8 cellular contexts compared by ENCODE assay signal in the genomic region with DNA sequence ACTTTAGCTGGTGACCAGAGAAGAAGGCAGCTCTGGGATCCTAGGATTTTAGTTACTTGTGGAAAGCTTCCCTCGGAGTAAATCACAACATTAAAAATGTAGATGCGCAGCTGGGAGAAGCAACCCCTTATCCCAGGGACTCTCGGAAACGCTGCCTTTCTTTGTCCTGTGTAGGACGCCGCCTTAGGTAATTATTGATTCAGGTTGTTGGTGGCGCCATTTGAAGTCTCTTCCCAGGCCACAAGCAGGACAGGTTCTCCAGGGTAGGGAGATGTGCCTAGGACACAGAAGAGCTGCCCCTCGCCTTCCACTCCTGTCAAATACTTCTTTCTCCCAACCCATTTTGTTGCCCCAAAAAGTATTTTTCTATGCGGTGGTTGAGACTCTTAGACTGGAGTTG. TPM values are rescaled to one million over a fixed set of nuclear protein-coding genes. Genes with fewer than 3 reads are reported as not detected.
DNase-seq lines count a peak whose midpoint lies in the region; ATAC-seq and TF ChIP-seq lines count a peak whose summit lies in the region.

No MANE protein-coding gene starts in this region.

- intact Hi-C loops in transverse colon (cut with DNase I; ENCODE audit: low total_unique reads): no loop called here

- POLR2A ChIA-PET in activated naive CD8-positive, alpha-beta T cell treated with anti-CD3 and anti-CD28 coated beads, Interleukin-2, amount 10 ng/mL, durations not matched to agents 7 days and 5 days (lab: Charles Lee): interaction anchor here (1.1 to 2.0 kb wide), 2 partner anchors 10 to 21 kb away, joined by 3 to 9 read pairs; partner anchors contain the start of gene SLC37A1

- in situ Hi-C loops in transverse colon (cut with MboI; ENCODE audit: low pct_ligation_motif_present in 1 of 4, low pct_unique_long_range_greater_than_20kb in 1 of 4, low sequenced_read_pairs in 3 of 4) (no loop called here), KBM-7 (cut with MboI; ENCODE audit: low pct_unique_long_range_greater_than_20kb, low sequenced_read_pairs) (no loop called here)

- TF ChIP-seq CTCF in transverse colon (IDR thresholded peaks at IDR 0.05): no peak

- H3K9me3 ChIP-seq in mucosa of rectum (ENCODE audit: control insufficient read depth in 2 of 2, low read length in 2 of 2): no peaks in the 10 kb centered on the region
- H3K9me3 ChIP-seq in transverse colon: no peaks in the 10 kb centered on the region

- no peak for DNase-seq in activated T-cell treated with anti-CD3 and anti-CD28 coated beads, Interleukin-2, amount 50 U/mL, for 24 hours
- DNase-seq in activated T-cell treated with anti-CD3 and anti-CD28 coated beads, Interleukin-2, amount 50 U/mL, for 72 hours: no peak
- no peak for DNase-seq in activated naive CD8-positive, alpha-beta T cell treated with anti-CD3 and anti-CD28 coated beads, Interleukin-2, amount 10 ng/mL, durations not matched to agents 7 days and 5 days
- DNase-seq in transverse colon: no peak
- DNase-seq in H4 (ENCODE audit: low spot score): no peak
- DNase-seq in KBM-7: no peak

- WGBS in transverse colon (ENCODE audit: low coverage in 1 of 2), 2 donors: 56 to 64% methylated on average over 6 to 9 of the region's 9 CpGs

- peaks cover 79% of the 10 kb centered on the region for H3K36me3 Mint-ChIP-seq in activated T-cell treated with anti-CD3 and anti-CD28 coated beads, Interleukin-2, amount 50 U/mL, for 24 hours (ENCODE audit: low read depth)
- peaks cover 10% of the 10 kb centered on the region in 2 donors for H3K36me3 Mint-ChIP-seq in activated T-cell treated with anti-CD3 and anti-CD28 coated beads, Interleukin-2, amount 50 U/mL, for 72 hours (ENCODE audit: insufficient read depth in 2 of 2)
- peaks cover 25% of the 10 kb centered on the region for H3K36me3 Mint-ChIP-seq in activated naive CD8-positive, alpha-beta T cell treated with anti-CD3 and anti-CD28 coated beads, Interleukin-2, amount 10 ng/mL, durations not matched to agents 7 days and 5 days

- H3K9ac ChIP-seq in mucosa of rectum (ENCODE audit: low read depth in 1 of 2, low read length in 2 of 2): peak overlapping the region; percentile 56 to 58

- no peak for TF ChIP-seq EP300 in transverse colon (IDR thresholded peaks at IDR 0.05; ENCODE audit: low read depth)

- no peak for TF ChIP-seq POLR2A in transverse colon (IDR thresholded peaks at IDR 0.05)

- H3K9me3 Mint-ChIP-seq in activated T-cell treated with anti-CD3 and anti-CD28 coated beads, Interleukin-2, amount 50 U/mL, for 24 hours: no peaks in the 10 kb centered on the region
- no peaks in the 10 kb centered on the region for H3K9me3 Mint-ChIP-seq in activated T-cell treated with anti-CD3 and anti-CD28 coated beads, Interleukin-2, amount 50 U/mL, for 72 hours
- H3K9me3 Mint-ChIP-seq in activated naive CD8-positive, alpha-beta T cell treated with anti-CD3 and anti-CD28 coated beads, Interleukin-2, amount 10 ng/mL, durations not matched to agents 7 days and 5 days: no peaks in the 10 kb centered on the region

- peak overlapping the region; percentile 2 for H3K27ac Mint-ChIP-seq in activated T-cell treated with anti-CD3 and anti-CD28 coated beads, Interleukin-2, amount 50 U/mL, for 24 hours
- no peak overlapping the region for H3K27ac Mint-ChIP-seq in activated T-cell treated with anti-CD3 and anti-CD28 coated beads, Interleukin-2, amount 50 U/mL, for 72 hours
- H3K27ac Mint-ChIP-seq in activated naive CD8-positive, alpha-beta T cell treated with anti-CD3 and anti-CD28 coated beads, Interleukin-2, amount 10 ng/mL, durations not matched to agents 7 days and 5 days: peak overlapping the region; percentile 81

- no peaks in the 10 kb centered on the region for H3K27me3 ChIP-seq in mucosa of rectum (ENCODE audit: control insufficient read depth in 2 of 2, insufficient read depth in 2 of 2, low read length in 2 of 2)
- no peaks in the 10 kb centered on the region for H3K27me3 ChIP-seq in transverse colon

- H3K27me3 Mint-ChIP-seq in activated T-cell treated with anti-CD3 and anti-CD28 coated beads, Interleukin-2, amount 50 U/mL, for 24 hours: no peaks in the 10 kb centered on the region
- no peaks in the 10 kb centered on the region for H3K27me3 Mint-ChIP-seq in activated T-cell treated with anti-CD3 and anti-CD28 coated beads, Interleukin-2, amount 50 U/mL, for 72 hours (ENCODE audit: low read depth)
- H3K27me3 Mint-ChIP-seq in activated naive CD8-positive, alpha-beta T cell treated with anti-CD3 and anti-CD28 coated beads, Interleukin-2, amount 10 ng/mL, durations not matched to agents 7 days and 5 days: no peaks in the 10 kb centered on the region

- H3K4me3 ChIP-seq in mucosa of rectum (ENCODE audit: low read length in 2 of 2): peak overlapping the region; percentile 25 to 50
- peak overlapping the region in 1 of 4 donors; percentile 28 for H3K4me3 ChIP-seq in transverse colon

- peak overlapping the region; percentile 73 to 86 for H3K27ac ChIP-seq in mucosa of rectum (ENCODE audit: low read depth in 2 of 2, low read length in 2 of 2)
- peak overlapping the region; percentile 81 to 86 (median 84) for H3K27ac ChIP-seq in transverse colon

- H3K36me3 ChIP-seq in mucosa of rectum (ENCODE audit: control insufficient read depth in 2 of 2, insufficient read depth in 2 of 2, low read length in 2 of 2) (peaks cover 22 to 35% of the 10 kb centered on the region in 2 donors), transverse colon (peaks cover 0 to 7% (median 3%) of the 10 kb centered on the region in 4 donors)

- H3K4me1 ChIP-seq in mucosa of rectum (ENCODE audit: control insufficient read depth in 2 of 2, insufficient read depth in 2 of 2, low read length in 2 of 2) (peaks cover 49 to 53% of the 10 kb centered on the region in 2 donors), transverse colon (peaks cover 42 to 56% (median 55%) of the 10 kb centered on the region in 4 donors)

- H3K4me3 Mint-ChIP-seq in activated T-cell treated with anti-CD3 and anti-CD28 coated beads, Interleukin-2, amount 50 U/mL, for 24 hours: no peak overlapping the region
- H3K4me3 Mint-ChIP-seq in activated T-cell treated with anti-CD3 and anti-CD28 coated beads, Interleukin-2, amount 50 U/mL, for 72 hours: no peak overlapping the region
- peak overlapping the region; percentile 62 for H3K4me3 Mint-ChIP-seq in activated naive CD8-positive, alpha-beta T cell treated with anti-CD3 and anti-CD28 coated beads, Interleukin-2, amount 10 ng/mL, durations not matched to agents 7 days and 5 days

- H3K4me1 Mint-ChIP-seq in activated T-cell treated with anti-CD3 and anti-CD28 coated beads, Interleukin-2, amount 50 U/mL, for 24 hours (ENCODE audit: low read depth): peaks cover 55% of the 10 kb centered on the region
- H3K4me1 Mint-ChIP-seq in activated T-cell treated with anti-CD3 and anti-CD28 coated beads, Interleukin-2, amount 50 U/mL, for 72 hours (ENCODE audit: low read depth): peaks cover 50% of the 10 kb centered on the region
- H3K4me1 Mint-ChIP-seq in activated naive CD8-positive, alpha-beta T cell treated with anti-CD3 and anti-CD28 coated beads, Interleukin-2, amount 10 ng/mL, durations not matched to agents 7 days and 5 days: peaks cover 34% of the 10 kb centered on the region

- ATAC-seq in activated T-cell treated with anti-CD3 and anti-CD28 coated beads, Interleukin-2, amount 50 U/mL, for 72 hours (replicated peaks in 1 of 2): no peak
- ATAC-seq in activated naive CD8-positive, alpha-beta T cell treated with anti-CD3 and anti-CD28 coated beads, Interleukin-2, amount 10 ng/mL, durations not matched to agents 7 days and 5 days (ENCODE audit: low read depth): no peak
- ATAC-seq in HG02870 (IDR thresholded peaks at IDR 0.05; ENCODE audit: unreplicated experiment): no peak

RNA-seq across cellular contexts. Expression of gene SLC37A1, which starts 10.3 kb away (rescaled TPM):
- total RNA-seq in activated T-cell treated with anti-CD3 and anti-CD28 coated beads, Interleukin-2, amount 50 U/mL, for 72 hours: 10 to 100 TPM; 27.5 to 37.6 TPM
- 10 to 100 TPM; 24.7 to 25.4 TPM for total RNA-seq in activated naive CD8-positive, alpha-beta T cell treated with anti-CD3 and anti-CD28 coated beads, Interleukin-2, amount 10 ng/mL, durations not matched to agents 7 days and 5 days
- total RNA-seq in transverse colon: 100 to 1,000 TPM in 3 of 4 donors, 10 to 100 TPM in 1; 80.8 to 139 (median 117) TPM
- 6.7 and 9.2 TPM in 2 replicates for total RNA-seq in H4 (2014; rRNA removed; shearing (Covaris generic))

RNA-seq across cellular contexts. Expression of gene RSPH1, which starts 27.9 kb away (rescaled TPM):
- under 1 TPM; 0.19 to 0.36 TPM for total RNA-seq in activated T-cell treated with anti-CD3 and anti-CD28 coated beads, Interleukin-2, amount 50 U/mL, for 72 hours
- total RNA-seq in activated naive CD8-positive, alpha-beta T cell treated with anti-CD3 and anti-CD28 coated beads, Interleukin-2, amount 10 ng/mL, durations not matched to agents 7 days and 5 days: not detected
- 1 to 10 TPM in 3 of 4 donors, under 1 TPM in 1; 0.80 to 10.0 (median 8.0) TPM for total RNA-seq in transverse colon
- total RNA-seq in H4 (2014; rRNA removed; shearing (Covaris generic)): not detected in 2 replicates
